In the genomic region with DNA sequence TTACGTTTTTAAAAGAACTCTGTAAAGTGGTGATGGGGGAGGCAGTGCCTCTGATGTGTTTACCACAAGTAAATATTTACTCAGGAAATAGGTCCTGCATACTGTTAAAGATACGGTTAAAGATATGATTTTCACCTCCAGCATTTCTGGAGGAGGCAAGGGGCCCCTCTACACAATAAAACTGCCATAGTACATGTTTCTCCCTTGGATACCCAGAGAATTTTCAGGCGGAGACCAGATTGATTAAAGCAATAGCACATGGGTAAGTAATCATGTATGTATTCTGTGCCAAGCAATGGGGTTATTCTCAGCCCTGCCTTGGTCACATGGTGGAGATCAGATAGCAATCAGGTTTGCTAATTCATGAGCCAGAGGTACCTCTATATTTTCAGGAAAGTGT, we compare ENCODE assay signal across 15 cellular contexts. TPM values are rescaled to one million over a fixed set of nuclear protein-coding genes. Genes with fewer than 3 reads are reported as not detected.
DNase-seq lines count a peak whose midpoint lies in the region; ATAC-seq and TF ChIP-seq lines count a peak whose summit lies in the region.
"Had no signal": no experiment of that assay in that cellular context is flagged by ENCODE, and none has a peak within 500 bp of the region (broad histone marks: within the 10 kb centered on the region; RNA-seq: fewer than 3 reads in every experiment).

No MANE protein-coding gene starts in this region.

- no peak for TF ChIP-seq EP300 in SK-N-SH (IDR thresholded peaks at IDR 0.05; ENCODE audit: borderline replicate concordance in 1 of 2, low read depth in 1 of 2, low read length in 1 of 2)

- H3K4me3 ChIP-seq in SK-N-SH (ENCODE audit: low read depth in 2 of 2, low read length in 1 of 2) = no peak overlapping the region

- H2AFZ ChIP-seq in SK-N-SH (ENCODE audit: low read depth) = no peak overlapping the region

- no peak overlapping the region for H3K4me2 ChIP-seq in SK-N-SH

- ATAC-seq in activated T-cell treated with anti-CD3 and anti-CD28 coated beads, Interleukin-2, amount 50 U/mL, for 4 hours = no peak
- ATAC-seq in stimulated activated effector memory CD8-positive, alpha-beta T cell treated with anti-CD3 and anti-CD28 coated beads, Interleukin-12 subunit alpha, Interleukin-12 subunit beta, amount 100 ng/mL, for 72 hours = no peak
- ATAC-seq in HG02938 (IDR thresholded peaks at IDR 0.05; ENCODE audit: unreplicated experiment) = no peak

- CTCF ChIA-PET in SK-N-SH (lab: Yijun Ruan, JAX) = interaction anchor here (1.2 to 1.6 kb wide), 4 partner anchors 8 to 91 kb away, joined by 3 to 4 read pairs (median 4); no protein-coding TSS in a partner anchor

- H3K4me3 Mint-ChIP-seq in activated T-cell treated with anti-CD3 and anti-CD28 coated beads, Interleukin-2, amount 50 U/mL, for 4 hours = peak overlapping the region; percentile 56
- peak overlapping the region; percentile 73 for H3K4me3 Mint-ChIP-seq in activated naive CD8-positive, alpha-beta T cell treated with anti-CD3 and anti-CD28 coated beads for 36 hours
- peak overlapping the region; percentile 93 for H3K4me3 Mint-ChIP-seq in stimulated activated effector memory CD8-positive, alpha-beta T cell treated with anti-CD3 and anti-CD28 coated beads, Interleukin-12 subunit alpha, Interleukin-12 subunit beta, amount 100 ng/mL, for 72 hours

- TF ChIP-seq RAD21 in SK-N-SH (IDR thresholded peaks at IDR 0.05; ENCODE audit: low read length) = no peak

- peaks cover 8 to 22% of the 10 kb centered on the region in 2 experiments; a peak in 3 of 4 replicates for H3K4me1 ChIP-seq in SK-N-SH (ENCODE audit: control insufficient read depth in 1 of 2, insufficient read depth in 2 of 2, low read depth in 1 of 2, low read length in 1 of 2)

- no peaks in the 10 kb centered on the region for H3K36me3 ChIP-seq in SK-N-SH (replicated peaks in 1 of 2; ENCODE audit: control insufficient read depth in 1 of 2, insufficient read depth in 2 of 2, low read length in 1 of 2)
- H3K36me3 ChIP-seq: brain microvascular endothelial cell, Peyer's patch had no signal

- H3K27me3 Mint-ChIP-seq in activated T-cell treated with anti-CD3 and anti-CD28 coated beads, Interleukin-2, amount 50 U/mL, for 4 hours (ENCODE audit: low read depth) = no peaks in the 10 kb centered on the region
- H3K27me3 Mint-ChIP-seq in activated naive CD8-positive, alpha-beta T cell treated with anti-CD3 and anti-CD28 coated beads for 36 hours = peaks cover 7% of the 10 kb centered on the region

- H3K27ac ChIP-seq in SK-N-SH (ENCODE audit: low read depth in 2 of 2, low read length in 1 of 2) = no peak overlapping the region
- H3K27ac ChIP-seq: brain microvascular endothelial cell had no signal

- no peaks in the 10 kb centered on the region for H3K9me2 ChIP-seq in SK-N-SH

- POLR2A ChIA-PET in SK-N-SH (lab: Yijun Ruan, JAX) = no interaction called here

- peaks cover 87% of the 10 kb centered on the region for H3K4me1 Mint-ChIP-seq in activated T-cell treated with anti-CD3 and anti-CD28 coated beads, Interleukin-2, amount 50 U/mL, for 4 hours (ENCODE audit: low read depth)
- H3K4me1 Mint-ChIP-seq in activated naive CD8-positive, alpha-beta T cell treated with anti-CD3 and anti-CD28 coated beads for 36 hours = peaks cover 72% of the 10 kb centered on the region
- H3K4me1 Mint-ChIP-seq in stimulated activated effector memory CD8-positive, alpha-beta T cell treated with anti-CD3 and anti-CD28 coated beads, Interleukin-12 subunit alpha, Interleukin-12 subunit beta, amount 100 ng/mL, for 72 hours = peaks cover 87% of the 10 kb centered on the region

- H3K27ac Mint-ChIP-seq in activated naive CD8-positive, alpha-beta T cell treated with anti-CD3 and anti-CD28 coated beads for 36 hours = peak overlapping the region; percentile 93
- peak overlapping the region; percentile 91 for H3K27ac Mint-ChIP-seq in stimulated activated effector memory CD8-positive, alpha-beta T cell treated with anti-CD3 and anti-CD28 coated beads, Interleukin-12 subunit alpha, Interleukin-12 subunit beta, amount 100 ng/mL, for 72 hours

- no peaks in the 10 kb centered on the region for H4K20me1 ChIP-seq in SK-N-SH (ENCODE audit: insufficient read depth)

- H3K9ac ChIP-seq in SK-N-SH = no peak overlapping the region

- peaks cover 16% of the 10 kb centered on the region for H3F3A ChIP-seq in SK-N-SH (replicated peaks; ENCODE audit: insufficient read depth)

- 56% methylated on average over 3 of the region's 3 CpGs for WGBS in SK-N-SH (ENCODE audit: low lambda C conversion rate)

- no peaks in the 10 kb centered on the region for H3K79me2 ChIP-seq in SK-N-SH (ENCODE audit: insufficient read depth)

- no peaks in the 10 kb centered on the region for H3K27me3 ChIP-seq in SK-N-SH (ENCODE audit: insufficient read depth)
- H3K27me3 ChIP-seq: brain microvascular endothelial cell, Peyer's patch had no signal

- peaks cover 12% of the 10 kb centered on the region for H3K9me3 Mint-ChIP-seq in activated T-cell treated with anti-CD3 and anti-CD28 coated beads, Interleukin-2, amount 50 U/mL, for 4 hours
- H3K9me3 Mint-ChIP-seq in activated naive CD8-positive, alpha-beta T cell treated with anti-CD3 and anti-CD28 coated beads for 36 hours = peaks cover 9% of the 10 kb centered on the region
- peaks cover 5% of the 10 kb centered on the region for H3K9me3 Mint-ChIP-seq in stimulated activated effector memory CD8-positive, alpha-beta T cell treated with anti-CD3 and anti-CD28 coated beads, Interleukin-12 subunit alpha, Interleukin-12 subunit beta, amount 100 ng/mL, for 72 hours

- no peaks in the 10 kb centered on the region for H3K9me3 ChIP-seq in SK-N-SH
- H3K9me3 ChIP-seq: Peyer's patch had no signal

- DNase-seq in activated T-cell treated with anti-CD3 and anti-CD28 coated beads, Interleukin-2, amount 50 U/mL, for 4 hours = no peak
- DNase-seq in activated T-cell treated with anti-CD3 and anti-CD28 coated beads, Interleukin-2, amount 50 U/mL, for 1 hour = no peak
- DNase-seq in NCI-H1105 (lab: John Stamatoyannopoulos, UW) = peak; percentile 17
- no peak for DNase-seq in activated naive CD8-positive, alpha-beta T cell treated with anti-CD3 and anti-CD28 coated beads for 36 hours
- DNase-seq in stimulated activated effector memory CD8-positive, alpha-beta T cell treated with anti-CD3 and anti-CD28 coated beads, Interleukin-12 subunit alpha, Interleukin-12 subunit beta, amount 100 ng/mL, for 72 hours (ENCODE audit: low spot score in 2 of 2) = no peak
- DNase-seq in epidermal melanocyte (ENCODE audit: insufficient read length, low spot score) = no peak
- DNase-seq in SK-N-SH = no peak
- DNase-seq: activated CD8-positive, alpha-beta memory T cell treated with anti-CD3 and anti-CD28 coated beads, Interleukin-2, amount 50 U/mL, for 48 hours; brain microvascular endothelial cell; NCI-H2171; Peyer's patch; posterior cingulate gyrus; stimulated activated CD8-positive, alpha-beta memory T cell treated with anti-CD3 and anti-CD28 coated beads, Interleukin-4, amount 100 ng/mL, for 48 hours; T-helper 9 cell had no signal

- no peak for TF ChIP-seq CTCF in SK-N-SH (IDR thresholded peaks at IDR 0.05)

- H3K36me3 Mint-ChIP-seq in activated T-cell treated with anti-CD3 and anti-CD28 coated beads, Interleukin-2, amount 50 U/mL, for 4 hours (ENCODE audit: insufficient read depth) = peaks cover 14% of the 10 kb centered on the region
- peaks cover 35% of the 10 kb centered on the region for H3K36me3 Mint-ChIP-seq in activated naive CD8-positive, alpha-beta T cell treated with anti-CD3 and anti-CD28 coated beads for 36 hours
- H3K36me3 Mint-ChIP-seq in stimulated activated effector memory CD8-positive, alpha-beta T cell treated with anti-CD3 and anti-CD28 coated beads, Interleukin-12 subunit alpha, Interleukin-12 subunit beta, amount 100 ng/mL, for 72 hours = peaks cover 33% of the 10 kb centered on the region

TF ChIP-seq in SK-N-SH, 30 proteins besides CTCF, POLR2A, EP300 and RAD21 (continues in another document):
- TF ChIP-seq, protein P1, sequence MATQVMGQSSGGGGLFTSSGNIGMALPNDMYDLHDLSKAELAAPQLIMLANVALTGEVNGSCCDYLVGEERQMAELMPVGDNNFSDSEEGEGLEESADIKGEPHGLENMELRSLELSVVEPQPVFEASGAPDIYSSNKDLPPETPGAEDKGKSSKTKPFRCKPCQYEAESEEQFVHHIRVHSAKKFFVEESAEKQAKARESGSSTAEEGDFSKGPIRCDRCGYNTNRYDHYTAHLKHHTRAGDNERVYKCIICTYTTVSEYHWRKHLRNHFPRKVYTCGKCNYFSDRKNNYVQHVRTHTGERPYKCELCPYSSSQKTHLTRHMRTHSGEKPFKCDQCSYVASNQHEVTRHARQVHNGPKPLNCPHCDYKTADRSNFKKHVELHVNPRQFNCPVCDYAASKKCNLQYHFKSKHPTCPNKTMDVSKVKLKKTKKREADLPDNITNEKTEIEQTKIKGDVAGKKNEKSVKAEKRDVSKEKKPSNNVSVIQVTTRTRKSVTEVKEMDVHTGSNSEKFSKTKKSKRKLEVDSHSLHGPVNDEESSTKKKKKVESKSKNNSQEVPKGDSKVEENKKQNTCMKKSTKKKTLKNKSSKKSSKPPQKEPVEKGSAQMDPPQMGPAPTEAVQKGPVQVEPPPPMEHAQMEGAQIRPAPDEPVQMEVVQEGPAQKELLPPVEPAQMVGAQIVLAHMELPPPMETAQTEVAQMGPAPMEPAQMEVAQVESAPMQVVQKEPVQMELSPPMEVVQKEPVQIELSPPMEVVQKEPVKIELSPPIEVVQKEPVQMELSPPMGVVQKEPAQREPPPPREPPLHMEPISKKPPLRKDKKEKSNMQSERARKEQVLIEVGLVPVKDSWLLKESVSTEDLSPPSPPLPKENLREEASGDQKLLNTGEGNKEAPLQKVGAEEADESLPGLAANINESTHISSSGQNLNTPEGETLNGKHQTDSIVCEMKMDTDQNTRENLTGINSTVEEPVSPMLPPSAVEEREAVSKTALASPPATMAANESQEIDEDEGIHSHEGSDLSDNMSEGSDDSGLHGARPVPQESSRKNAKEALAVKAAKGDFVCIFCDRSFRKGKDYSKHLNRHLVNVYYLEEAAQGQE (IDR thresholded peaks at IDR 0.05; ENCODE audit: low read depth, low read length) = no peak

RNA-seq across cellular contexts. Expression of gene RIPOR2, which starts 9.6 kb away (rescaled TPM):
- 10 to 100 TPM; 14.7 to 17.4 (median 16.8) TPM for total RNA-seq in activated T-cell treated with anti-CD3 and anti-CD28 coated beads, Interleukin-2, amount 50 U/mL, for 4 hours
- 10 to 100 TPM; 75.2 to 80.0 TPM for total RNA-seq in activated naive CD8-positive, alpha-beta T cell treated with anti-CD3 and anti-CD28 coated beads for 36 hours
- polyA plus RNA-seq in SK-N-SH (2012; rRNA removed) = 0.05 TPM in 2 replicates
- 0.05 and 0.10 TPM in 2 replicates for polyA plus RNA-seq in SK-N-SH (2012; cell fraction: cytosol; rRNA removed)
- polyA plus RNA-seq in SK-N-SH (2012; cell fraction: nucleus; rRNA removed) = 0.05 and 0.13 TPM in 2 replicates

Comparison
In these comparisons a context has a peak if more than half of its experiments do, and no peak if none do; other contexts are left out.
1. RNA of gene RIPOR2, which starts 9.6 kb away (total RNA-seq): 75.2 to 80.0 TPM in activated naive CD8-positive, alpha-beta T cell treated with anti-CD3 and anti-CD28 coated beads for 36 hours; 14.7 to 17.4 TPM in activated T-cell treated with anti-CD3 and anti-CD28 coated beads, Interleukin-2, amount 50 U/mL, for 4 hours; every median in the first group is over 4 times any median in the second.
2. Peak in every context shown above with its lines, with median percentiles within 50 percentile points of each other: H3K4me3 Mint-ChIP-seq.